23 cellular contexts compared by ENCODE assay signal in genomic region chr11:69563306-69563705, GRCh38.
DNase-seq lines count a peak whose midpoint lies in the region; ATAC-seq and TF ChIP-seq lines count a peak whose summit lies in the region.
"Had no signal": no experiment of that assay in that cellular context is flagged by ENCODE, and none has a peak within 500 bp of the region (broad histone marks: within the 10 kb centered on the region; RNA-seq: fewer than 3 reads in every experiment).

No MANE protein-coding gene starts in this region.

- H3K36me3 ChIP-seq in sigmoid colon (no peaks in the 10 kb centered on the region), upper lobe of right lung (no peaks in the 10 kb centered on the region)
- H3K36me3 ChIP-seq: BE2C, BLaER1 had no signal

- TF ChIP-seq EP300 in sigmoid colon (IDR thresholded peaks at IDR 0.05): no peak

- H3K27me3 ChIP-seq in sigmoid colon (no peaks in the 10 kb centered on the region), upper lobe of right lung (no peaks in the 10 kb centered on the region)
- H3K27me3 ChIP-seq: BE2C had no signal

- TF ChIP-seq CTCF in coronary artery (IDR thresholded peaks at IDR 0.05) (no peak), sigmoid colon (IDR thresholded peaks at IDR 0.05) (no peak), upper lobe of right lung (IDR thresholded peaks at IDR 0.05) (no peak)

- H3K4me3 ChIP-seq in coronary artery: no peak overlapping the region
- H3K4me3 ChIP-seq in sigmoid colon: no peak overlapping the region
- no peak overlapping the region for H3K4me3 ChIP-seq in upper lobe of right lung
- H3K4me3 ChIP-seq: BLaER1, GM12878 had no signal

- ATAC-seq in upper lobe of right lung: no peak
- no peak for ATAC-seq in GM21737 (IDR thresholded peaks at IDR 0.05; ENCODE audit: unreplicated experiment)
- ATAC-seq in HG02938 (IDR thresholded peaks at IDR 0.05; ENCODE audit: unreplicated experiment): no peak
- ATAC-seq: GM12878 had no signal

- H3K9me3 ChIP-seq in sigmoid colon: no peaks in the 10 kb centered on the region
- H3K9me3 ChIP-seq in upper lobe of right lung: no peaks in the 10 kb centered on the region
- H3K9me3 ChIP-seq: BE2C had no signal

- no peak for TF ChIP-seq POLR2A in sigmoid colon (IDR thresholded peaks at IDR 0.05)

- no peak overlapping the region for H3K27ac ChIP-seq in coronary artery
- H3K27ac ChIP-seq in sigmoid colon: no peak overlapping the region
- H3K27ac ChIP-seq in upper lobe of right lung: no peak overlapping the region
- H3K27ac ChIP-seq: BLaER1 had no signal

- DNase-seq in coronary artery (ENCODE audit: low spot score) (peak; percentile 22), islet precursor cell (peak; percentile 43), sigmoid colon (peak; percentile 20), upper lobe of right lung (peak; percentile 11)
- no peak for DNase-seq in stimulated activated CD4-positive, alpha-beta T cell treated with anti-CD3 and anti-CD28 coated beads, Interleukin-2, amount 100 ng/mL, for 24 hours
- DNase-seq: 8988T; ACHN; BE2C; C1 segment of cervical spinal cord; CD4-positive, alpha-beta memory T cell; CD4-positive, CD25-positive, alpha-beta regulatory T cell; COR-L47; DMS 273 treated with DMSO at 0.1 percent for 48 hours; DMS153; DMS53; DMS79; DND-41; EL; GDM1 had no signal

- intact Hi-C loops in sigmoid colon (cut with DNase I) (loop anchor here (10.0 kb wide), 1 partner anchor 601 kb away; no protein-coding TSS in a partner anchor), upper lobe of right lung (cut with DNase I) (no loop called here)

- H3K4me1 ChIP-seq in sigmoid colon: no peaks in the 10 kb centered on the region
- H3K4me1 ChIP-seq in upper lobe of right lung: no peaks in the 10 kb centered on the region
- H3K4me1 ChIP-seq: BE2C had no signal

- 93 to 95% methylated on average over 4 of the region's 4 CpGs for WGBS in sigmoid colon, 2 donors

Comparison
In these comparisons a context has a peak if more than half of its experiments do, and no peak if none do; other contexts are left out.
1. DNase-seq: peak in coronary artery (single experiment), islet precursor cell (single experiment), sigmoid colon (single experiment) and upper lobe of right lung (single experiment); none in stimulated activated CD4-positive, alpha-beta T cell treated with anti-CD3 and anti-CD28 coated beads, Interleukin-2, amount 100 ng/mL, for 24 hours (0 of 2).